Comparison of ENCODE assay signal across 2 cellular contexts in genomic region chr17:75430159-75430748, GRCh38.
A peak's percentile ranks its signal among the peaks of the same experiment; 100 is the strongest.
TF ChIP-seq lines count a peak whose summit lies in the region.

No MANE protein-coding gene starts in this region.

TF ChIP-seq in IMR-90, 13 proteins besides CTCF, POLR2A, EP300 and RAD21:
- TF ChIP-seq BHLHE40 (IDR thresholded peaks at IDR 0.05; ENCODE audit: low read depth, low read length), result no peak
- no peak for TF ChIP-seq RCOR1 (IDR thresholded peaks at IDR 0.05; ENCODE audit: insufficient replicate concordance, low read length)
- no peak for TF ChIP-seq SMC3 (IDR thresholded peaks at IDR 0.05; ENCODE audit: low read depth, low read length)

TF ChIP-seq in H1, 55 proteins besides CTCF, POLR2A, EP300 and RAD21:
- no peak for TF ChIP-seq USF2 (IDR thresholded peaks at IDR 0.05; ENCODE audit: low read length)
- TF ChIP-seq HDAC2 (IDR thresholded peaks at IDR 0.05; ENCODE audit: borderline replicate concordance in 1 of 2, low read depth in 2 of 2, low read length in 2 of 2), result no peak
- no peak for TF ChIP-seq POLR2AphosphoS5 (IDR thresholded peaks at IDR 0.05; ENCODE audit: low read depth, low read length)
- TF ChIP-seq TEAD4 (IDR thresholded peaks at IDR 0.05; ENCODE audit: low read depth, low read length), result peak; percentile 97
- no peak for TF ChIP-seq CHD7 (IDR thresholded peaks at IDR 0.05; ENCODE audit: insufficient replicate concordance, low read length)
